Comparison of ENCODE assay signal across 28 cellular contexts in genomic region chr1:218357893-218358232, GRCh38. TPM values are rescaled to one million over a fixed set of nuclear protein-coding genes. Genes with fewer than 3 reads are reported as not detected.
A peak's percentile ranks its signal among the peaks of the same experiment; 100 is the strongest.
DNase-seq lines count a peak whose midpoint lies in the region; ATAC-seq, FAIRE-seq and TF ChIP-seq lines count a peak whose summit lies in the region.
"Had no signal": no experiment of that assay in that cellular context is flagged by ENCODE, and none has a peak within 500 bp of the region (broad histone marks: within the 10 kb centered on the region; RNA-seq: fewer than 3 reads in every experiment).

No MANE protein-coding gene starts in this region.

- SMC1A ChIA-PET in GM12878 (lab: Charles Lee; ENCODE audit: uncharacterized antibody, unreplicated experiment), result no interaction called here

- no TSS peak for BruUV-seq in Calu3 (replicated peaks; lab: Mats Ljungman, UMichigan)
- no TSS peak for BruUV-seq in GM12878 (replicated peaks; lab: Mats Ljungman, UMichigan)

- H2AFZ ChIP-seq in GM12878 (ENCODE audit: control insufficient read depth, low read depth, low read length) (peak overlapping the region; percentile 39; the same call in 1 of the 2 replicates), hepatocyte (peak overlapping the region; percentile 2), SK-N-SH (ENCODE audit: low read depth) (no peak overlapping the region)

- CTCF ChIA-PET in Calu3 (lab: Charles Lee) (no interaction called here), GM12878 (lab: Yijun Ruan, JAX) (interaction anchor here (0.9 kb wide), 1 partner anchor 16 kb away, joined by 3 read pairs; no protein-coding TSS in a partner anchor), SK-N-SH (lab: Yijun Ruan, JAX) (no interaction called here)

- H4K20me1 ChIP-seq in GM12878 (ENCODE audit: control insufficient read depth, insufficient read depth) (no peaks in the 10 kb centered on the region), hepatocyte (ENCODE audit: insufficient read depth, poor library complexity, severe bottlenecking) (no peaks in the 10 kb centered on the region), SK-N-SH (ENCODE audit: insufficient read depth) (no peaks in the 10 kb centered on the region)

- H3K27ac Mint-ChIP-seq in Calu3 (ENCODE audit: unreplicated experiment), result peak overlapping the region; percentile 42
- H3K27ac Mint-ChIP-seq: B cell; CD4-positive, alpha-beta memory T cell; WTC11 had no signal

- POLR2A ChIA-PET in GM12878 (lab: Charles Lee), result no interaction called here
- POLR2A ChIA-PET in SK-N-SH (lab: Yijun Ruan, JAX), result no interaction called here

- H3K9ac ChIP-seq in GM12878 (ENCODE audit: control insufficient read depth, insufficient read depth, low read length), result no peak overlapping the region
- H3K9ac ChIP-seq in SK-N-SH, result no peak overlapping the region

- H3K4me2 ChIP-seq in GM12878 (ENCODE audit: control insufficient read depth, insufficient read depth) (no peak overlapping the region), hepatocyte (peak overlapping the region; percentile 38), SK-N-SH (no peak overlapping the region)

- no peak overlapping the region for H3K27ac ChIP-seq in GM12878 (ENCODE audit: control insufficient read depth, insufficient read depth)
- peak overlapping the region; percentile 36 for H3K27ac ChIP-seq in hepatocyte
- H3K27ac ChIP-seq in gastrocnemius medialis, result peak overlapping the region; percentile 35 to 94 (median 66)
- no peak overlapping the region for H3K27ac ChIP-seq in SK-N-SH (ENCODE audit: low read depth in 2 of 2, low read length in 1 of 2)
- H3K27ac ChIP-seq: neutrophil, uterus had no signal

- H3K9me3 Mint-ChIP-seq in Calu3 (ENCODE audit: low read depth, unreplicated experiment), result no peaks in the 10 kb centered on the region
- H3K9me3 Mint-ChIP-seq: CD4-positive, alpha-beta memory T cell; WTC11 had no signal

- intact Hi-C loops in Calu3 (cut with micrococcal nuclease; ENCODE audit: unreplicated experiment), result no loop called here
- intact Hi-C loops in GM12878 (cut with micrococcal nuclease; ENCODE audit: unreplicated experiment), result no loop called here
- intact Hi-C loops in gastrocnemius medialis (cut with DNase I; ENCODE audit: low total_unique reads), result no loop called here

- TF ChIP-seq CTCF in Calu3 (IDR thresholded peaks at IDR 0.05; ENCODE audit: unreplicated experiment) (no peak), GM12878 (IDR thresholded peaks at IDR 0.05 in 2 of 3, conservative IDR thresholded peaks at IDR 0.05 in 1 of 3; ENCODE audit: control insufficient read depth in 2 of 3, extremely low read depth in 1 of 3, insufficient read depth in 1 of 3, low read depth in 3 of 3, low read length in 3 of 3) (no peak), hepatocyte (IDR thresholded peaks at IDR 0.05; ENCODE audit: poor library complexity) (no peak), gastrocnemius medialis (IDR thresholded peaks at IDR 0.05 in 4 of 5, conservative IDR thresholded peaks at IDR 0.05 in 1 of 5) (no peak), SK-N-SH (IDR thresholded peaks at IDR 0.05) (no peak)

- H3K36me3 Mint-ChIP-seq in Calu3 (ENCODE audit: insufficient read depth, unreplicated experiment), result peaks cover 6% of the 10 kb centered on the region
- H3K36me3 Mint-ChIP-seq: CD4-positive, alpha-beta memory T cell; WTC11 had no signal

- H3K27me3 Mint-ChIP-seq in Calu3 (ENCODE audit: unreplicated experiment), result no peaks in the 10 kb centered on the region
- H3K27me3 Mint-ChIP-seq: B cell, progenitor cell of endocrine pancreas had no signal

- H3K9me2 ChIP-seq in hepatocyte (replicated peaks; ENCODE audit: insufficient read depth), result no peaks in the 10 kb centered on the region
- no peaks in the 10 kb centered on the region for H3K9me2 ChIP-seq in SK-N-SH

- no peak for TF ChIP-seq RAD21 in GM12878 (IDR thresholded peaks at IDR 0.05; ENCODE audit: insufficient read depth, low read depth, low read length)
- no peak for TF ChIP-seq RAD21 in SK-N-SH (IDR thresholded peaks at IDR 0.05; ENCODE audit: low read length)

- DNase-seq in Calu3 (no peak), GM12878 (ENCODE audit: low read depth, low spot score) (no peak), hepatocyte (ENCODE audit: low spot score) (no peak), gastrocnemius medialis (no peak), amygdala (lab: John Stamatoyannopoulos, UW) (no peak), SK-N-SH (no peak)
- DNase-seq in activated CD4-positive, alpha-beta T cell treated with anti-CD3 and anti-CD28 coated beads for 4 hours, result no peak
- DNase-seq: ACHN; activated CD4-positive, alpha-beta T cell treated with anti-CD3 and anti-CD28 coated beads, Interleukin-2, amount 50 U/mL, for 1 hour; activated gamma-delta T cell treated with Interleukin-2 at 50 U/mL for 16 hours; activated T-cell treated with anti-CD3 and anti-CD28 coated beads, Interleukin-2, amount 50 U/mL, for 48 hours; CD4-positive, alpha-beta memory T cell; HCEC 1CT; NCI-H1417; NCI-H2029 treated with DMSO at 0.1 percent for 48 hours; NCI-H226; NCI-H748 treated with DMSO at 0.1 percent for 48 hours; stimulated activated naive CD4-positive, alpha-beta T cell treated with Interleukin-2 at 50 U/mL for 16 hours; T-helper 1 cell; uterus had no signal

- H3K4me3 ChIP-seq in GM12878 (no peak overlapping the region), hepatocyte (no peak overlapping the region), gastrocnemius medialis (peak overlapping the region; percentile 3 to 42 (median 14)), SK-N-SH (ENCODE audit: low read depth in 2 of 2, low read length in 1 of 2) (no peak overlapping the region)
- H3K4me3 ChIP-seq: uterus had no signal

- RAD21 ChIA-PET in GM12878 (lab: Charles Lee; ENCODE audit: unreplicated experiment), result no interaction called here

- H3K9me3 ChIP-seq in GM12878 (replicated peaks; ENCODE audit: control insufficient read depth, insufficient read depth, low read length) (no peaks in the 10 kb centered on the region), hepatocyte (ENCODE audit: low read depth) (no peaks in the 10 kb centered on the region), gastrocnemius medialis (no peaks in the 10 kb centered on the region), SK-N-SH (no peaks in the 10 kb centered on the region)
- H3K9me3 ChIP-seq: neutrophil, uterus had no signal

- ATAC-seq in GM12878, result no peak
- no peak for ATAC-seq in gastrocnemius medialis
- no peak for ATAC-seq in GM19351 (IDR thresholded peaks at IDR 0.05; ENCODE audit: unreplicated experiment)
- ATAC-seq: HepG2, left lobe of liver, WTC11 had no signal

- peaks cover 61% of the 10 kb centered on the region for H3K4me1 Mint-ChIP-seq in Calu3 (ENCODE audit: low read depth, unreplicated experiment)
- H3K4me1 Mint-ChIP-seq: CD4-positive, alpha-beta memory T cell had no signal

- TF ChIP-seq EP300 in GM12878 (IDR thresholded peaks at IDR 0.05; ENCODE audit: borderline replicate concordance in 1 of 2, control insufficient read depth in 1 of 2, low read depth in 2 of 2, low read length in 2 of 2) (no peak), SK-N-SH (IDR thresholded peaks at IDR 0.05; ENCODE audit: borderline replicate concordance in 1 of 2, low read depth in 1 of 2, low read length in 1 of 2) (no peak)

- no peak for FAIRE-seq in GM12878 (lab: Jason Lieb, UNC)
- FAIRE-seq: HepG2, RCC 7860 had no signal

- TF ChIP-seq POLR2A in GM12878 (IDR thresholded peaks at IDR 0.05; ENCODE audit: low read depth, low read length) (no peak), gastrocnemius medialis (IDR thresholded peaks at IDR 0.05) (no peak)

- H3K4me3 Mint-ChIP-seq in Calu3 (ENCODE audit: low read depth, unreplicated experiment), result no peak overlapping the region
- H3K4me3 Mint-ChIP-seq: B cell; CD4-positive, alpha-beta memory T cell; WTC11 had no signal

- no peaks in the 10 kb centered on the region for H3K79me2 ChIP-seq in GM12878 (ENCODE audit: control insufficient read depth, insufficient read depth, low read length)
- peaks cover 62% of the 10 kb centered on the region for H3K79me2 ChIP-seq in hepatocyte
- H3K79me2 ChIP-seq in SK-N-SH (ENCODE audit: insufficient read depth), result peaks cover 2% of the 10 kb centered on the region

- no peaks in the 10 kb centered on the region for H3F3A ChIP-seq in SK-N-SH (replicated peaks; ENCODE audit: insufficient read depth)

- H3K27me3 ChIP-seq in GM12878 (replicated peaks in 1 of 2; ENCODE audit: control insufficient read depth in 2 of 2, insufficient read depth in 2 of 2, low read length in 1 of 2) (no peaks in the 10 kb centered on the region), hepatocyte (no peaks in the 10 kb centered on the region), gastrocnemius medialis (no peaks in the 10 kb centered on the region), SK-N-SH (ENCODE audit: insufficient read depth) (no peaks in the 10 kb centered on the region)
- H3K27me3 ChIP-seq: neutrophil, uterus had no signal

- H3K4me1 ChIP-seq in GM12878 (ENCODE audit: control insufficient read depth, insufficient read depth, low read length) (no peaks in the 10 kb centered on the region), hepatocyte (ENCODE audit: insufficient read depth) (no peaks in the 10 kb centered on the region), gastrocnemius medialis (peaks cover 48 to 70% of the 10 kb centered on the region in 2 donors), SK-N-SH (ENCODE audit: control insufficient read depth in 1 of 2, insufficient read depth in 2 of 2, low read depth in 1 of 2, low read length in 1 of 2) (peaks cover 0 to 4% of the 10 kb centered on the region in 2 experiments; a peak in 2 of 4 replicates)
- H3K4me1 ChIP-seq: uterus had no signal

- WGBS in GM12878 (ENCODE audit: insufficient coverage, insufficient replicate concordance, low lambda C conversion rate, missing lambda C conversion rate), result 53% methylated on average over 3 of the region's 3 CpGs
- 40% methylated on average over 3 of the region's 3 CpGs for WGBS in hepatocyte (ENCODE audit: low lambda C conversion rate, missing lambda C conversion rate)
- WGBS in SK-N-SH (ENCODE audit: low lambda C conversion rate), result 82% methylated on average over 3 of the region's 3 CpGs

- in situ Hi-C loops in GM12878 (cut with MboI) (no loop called here), gastrocnemius medialis (cut with MboI; ENCODE audit: low sequenced_read_pairs in 4 of 4) (loop anchor here in 1 of 4 donors (25.0 kb wide), 1 partner anchor 104 kb away; no protein-coding TSS in a partner anchor)

- no peaks in the 10 kb centered on the region for H3K36me3 ChIP-seq in GM12878 (ENCODE audit: control insufficient read depth in 2 of 2, insufficient read depth in 2 of 2, low read length in 1 of 2)
- no peaks in the 10 kb centered on the region for H3K36me3 ChIP-seq in hepatocyte (replicated peaks; ENCODE audit: insufficient read depth, low read depth)
- H3K36me3 ChIP-seq in gastrocnemius medialis, result no peaks in the 10 kb centered on the region
- no peaks in the 10 kb centered on the region for H3K36me3 ChIP-seq in SK-N-SH (replicated peaks in 1 of 2; ENCODE audit: control insufficient read depth in 1 of 2, insufficient read depth in 2 of 2, low read length in 1 of 2)
- H3K36me3 ChIP-seq: neutrophil, uterus had no signal

RNA-seq across cellular contexts. Expression of gene TGFB2, which starts 12.7 kb away (rescaled TPM):
- total RNA-seq in Calu3 (2022) (32.2 and 37.6 TPM in 2 replicates), GM12878 (2014; rRNA removed) (0.16 TPM in 1 of 2 replicates, not detected in the other), GM12878 (2014; rRNA removed; fragmentation: Illumina TruSeq; extraction: Trizol) (0.04 and 0.18 TPM in 2 replicates), GM12878 (2021) (0.35 TPM in 1 of 2 replicates, not detected in the other), hepatocyte (15.0 and 17.1 TPM in 2 replicates), gastrocnemius medialis (1 to 10 TPM in 1 of 4 donors, under 1 TPM in 3; 0.56 to 2.3 (median 0.86) TPM)
- not detected in 2 replicates for total RNA-seq in GM12878 (2013; cell fraction: nucleolus; rRNA removed)
- not detected for polyA plus RNA-seq in GM12878 (2011; ENCODE audit: low read depth)
- polyA plus RNA-seq in GM12878 (2011; rRNA removed) (0.03 TPM in 2 replicates), GM12878 (2014; fragmentation: Illumina TruSeq; extraction: Trizol) (0.03 TPM in 1 of 2 replicates, not detected in the other), GM12878 (2014; fragmentation: Nextera tagmentation; extraction: Ambion mirVana) (not detected), GM12878 (2014; rRNA removed) (not detected in 2 replicates), GM12878 (2016; fragmentation: Nextera tagmentation; extraction: Ambion mirVana) (under 1 TPM in 1 of 2 experiments, not detected in 1; 0.11 TPM), hepatocyte (6.7 and 13.6 TPM in 2 replicates), SK-N-SH (2012; rRNA removed) (2.4 and 3.8 TPM in 2 replicates)
- polyA plus RNA-seq in GM12878 (2011; cell fraction: cytosol; rRNA removed), result not detected in 2 replicates
- 0.03 and 0.04 TPM in 2 replicates for polyA plus RNA-seq in GM12878 (2011; cell fraction: nucleus; rRNA removed)
- polyA plus RNA-seq in GM12878 (2012), result not detected in 2 replicates
- not detected in 2 replicates for polyA minus RNA-seq in GM12878 (2011; rRNA and poly(A)+ RNA removed)
- not detected in 2 replicates for polyA minus RNA-seq in GM12878 (2011; cell fraction: cytosol; rRNA and poly(A)+ RNA removed)
- polyA minus RNA-seq in GM12878 (2011; cell fraction: nucleus; rRNA and poly(A)+ RNA removed), result under 0.01 and 0.29 TPM in 2 replicates
- polyA plus RNA-seq in SK-N-SH (2012; cell fraction: cytosol; rRNA removed), result 4.0 and 5.1 TPM in 2 replicates
- polyA plus RNA-seq in SK-N-SH (2012; cell fraction: nucleus; rRNA removed), result 2.6 and 7.2 TPM in 2 replicates
- total RNA-seq: CD4-positive, alpha-beta memory T cell; HepG2 had no signal
- polyA plus RNA-seq: CD4-positive, alpha-beta memory T cell had no signal

Comparison
In these comparisons a context has a peak if more than half of its experiments do, and no peak if none do; other contexts are left out.
1. H3K27ac ChIP-seq: peak in hepatocyte (single experiment) and gastrocnemius medialis (4 of 4); none in GM12878 (single experiment) and SK-N-SH (0 of 2).
2. H3K4me3 ChIP-seq: peak in gastrocnemius medialis (4 of 4); none in GM12878 (single experiment), hepatocyte (single experiment) and SK-N-SH (0 of 2).